Comparison of ENCODE assay signal across 1 cellular context in genomic region chr9:6644346-6645152, GRCh38.
TF ChIP-seq lines count a peak whose summit lies in the region.

No MANE protein-coding gene starts in this region.

TF ChIP-seq in HepG2, 621 proteins besides CTCF, POLR2A, EP300 and RAD21 (continued from another document):
- TF ChIP-seq, protein P1, sequence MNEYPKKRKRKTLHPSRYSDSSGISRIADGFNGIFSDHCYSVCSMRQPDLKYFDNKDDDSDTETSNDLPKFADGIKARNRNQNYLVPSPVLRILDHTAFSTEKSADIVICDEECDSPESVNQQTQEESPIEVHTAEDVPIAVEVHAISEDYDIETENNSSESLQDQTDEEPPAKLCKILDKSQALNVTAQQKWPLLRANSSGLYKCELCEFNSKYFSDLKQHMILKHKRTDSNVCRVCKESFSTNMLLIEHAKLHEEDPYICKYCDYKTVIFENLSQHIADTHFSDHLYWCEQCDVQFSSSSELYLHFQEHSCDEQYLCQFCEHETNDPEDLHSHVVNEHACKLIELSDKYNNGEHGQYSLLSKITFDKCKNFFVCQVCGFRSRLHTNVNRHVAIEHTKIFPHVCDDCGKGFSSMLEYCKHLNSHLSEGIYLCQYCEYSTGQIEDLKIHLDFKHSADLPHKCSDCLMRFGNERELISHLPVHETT (CRISPR knock-in tag; conservative IDR thresholded peaks at IDR 0.05), result 0 out of 2 replicates have a peak, but pooled peaks have one; percentile 16
- TF ChIP-seq ZNF800 (CRISPR knock-in tag; IDR thresholded peaks at IDR 0.05), result no peak
